12 cellular contexts compared by ENCODE assay signal in genomic region chr2:173657996-173658717, GRCh38.
A peak's percentile ranks its signal among the peaks of the same experiment; 100 is the strongest.
DNase-seq lines count a peak whose midpoint lies in the region; ATAC-seq and TF ChIP-seq lines count a peak whose summit lies in the region.
"Had no signal": no experiment of that assay in that cellular context is flagged by ENCODE, and none has a peak within 500 bp of the region (broad histone marks: within the 10 kb centered on the region; RNA-seq: fewer than 3 reads in every experiment).

No MANE protein-coding gene starts in this region.

- no peaks in the 10 kb centered on the region for H3K9me3 ChIP-seq in PC-3 (ENCODE audit: low read length)
- H3K9me3 ChIP-seq: neutrophil had no signal

- no peak overlapping the region for H3K4me3 ChIP-seq in PC-3 (ENCODE audit: low read length)
- H3K4me3 ChIP-seq in epithelial cell of esophagus (ENCODE audit: low read length): no peak overlapping the region
- H3K4me3 ChIP-seq: coronary artery had no signal

- peak overlapping the region; percentile 54 for H3K9ac ChIP-seq in PC-3 (ENCODE audit: low read length)

- intact Hi-C loops in PC-3 (cut with micrococcal nuclease): loop anchor here (1.0 kb wide), 1 partner anchor 58 kb away; no protein-coding TSS in a partner anchor
- intact Hi-C loops in activated T-helper 2 cell treated with anti-CD3 and anti-CD28 coated beads, Interferon-gamma antibody, Interleukin-2, Interleukin-4, amounts not matched to agents 10 μg/mL and 5 μg/mL and 100 μg/mL, durations not matched to agents 14 hours and 24 hours and 36 hours (cut with micrococcal nuclease): no loop called here
- intact Hi-C loops in activated CD4-positive, alpha-beta T cell treated with anti-CD3 and anti-CD28 coated beads, Interleukin-2, amount 10 ng/mL, durations not matched to agents 24 days and 14 days (cut with micrococcal nuclease): no loop called here

- H3K4me1 Mint-ChIP-seq in osteocyte (ENCODE audit: unreplicated experiment): peaks cover 40% of the 10 kb centered on the region
- H3K4me1 Mint-ChIP-seq in activated T-helper 2 cell treated with anti-CD3 and anti-CD28 coated beads, Interferon-gamma antibody, Interleukin-2, Interleukin-4, amounts not matched to agents 10 μg/mL and 5 μg/mL and 100 μg/mL, durations not matched to agents 14 hours and 24 hours and 36 hours (ENCODE audit: low read depth): no peaks in the 10 kb centered on the region
- H3K4me1 Mint-ChIP-seq in activated CD4-positive, alpha-beta T cell treated with anti-CD3 and anti-CD28 coated beads, Interleukin-2, amount 10 ng/mL, durations not matched to agents 24 days and 14 days: no peaks in the 10 kb centered on the region

- BruUV-seq in PC-3 (replicated peaks; lab: Mats Ljungman, UMichigan): no TSS peak

- H4K20me1 ChIP-seq in PC-3 (ENCODE audit: low read length): no peaks in the 10 kb centered on the region

- H3K4me2 ChIP-seq in PC-3 (ENCODE audit: low read length): peak overlapping the region; percentile 47

- H3K36me3 Mint-ChIP-seq in osteocyte (ENCODE audit: unreplicated experiment): peaks cover 2% of the 10 kb centered on the region
- no peaks in the 10 kb centered on the region for H3K36me3 Mint-ChIP-seq in activated T-helper 2 cell treated with anti-CD3 and anti-CD28 coated beads, Interferon-gamma antibody, Interleukin-2, Interleukin-4, amounts not matched to agents 10 μg/mL and 5 μg/mL and 100 μg/mL, durations not matched to agents 14 hours and 24 hours and 36 hours (ENCODE audit: low read depth)
- H3K36me3 Mint-ChIP-seq in activated CD4-positive, alpha-beta T cell treated with anti-CD3 and anti-CD28 coated beads, Interleukin-2, amount 10 ng/mL, durations not matched to agents 24 days and 14 days (ENCODE audit: low read depth): no peaks in the 10 kb centered on the region

- peak; percentile 99 for ATAC-seq in PC-3
- no peak for ATAC-seq in GM21423 (IDR thresholded peaks at IDR 0.05; ENCODE audit: unreplicated experiment)
- ATAC-seq in GM18520 (IDR thresholded peaks at IDR 0.05; ENCODE audit: unreplicated experiment): no peak

- peaks cover 35% of the 10 kb centered on the region for H3K4me1 ChIP-seq in PC-3 (ENCODE audit: insufficient read depth, low read length)

- H3K9me3 Mint-ChIP-seq in osteocyte (ENCODE audit: unreplicated experiment): no peaks in the 10 kb centered on the region
- no peaks in the 10 kb centered on the region for H3K9me3 Mint-ChIP-seq in activated T-helper 2 cell treated with anti-CD3 and anti-CD28 coated beads, Interferon-gamma antibody, Interleukin-2, Interleukin-4, amounts not matched to agents 10 μg/mL and 5 μg/mL and 100 μg/mL, durations not matched to agents 14 hours and 24 hours and 36 hours
- H3K9me3 Mint-ChIP-seq in activated CD4-positive, alpha-beta T cell treated with anti-CD3 and anti-CD28 coated beads, Interleukin-2, amount 10 ng/mL, durations not matched to agents 24 days and 14 days: no peaks in the 10 kb centered on the region

- H3K79me2 ChIP-seq in PC-3 (ENCODE audit: low read length): no peaks in the 10 kb centered on the region

- H3K9me2 ChIP-seq in PC-3 (replicated peaks; ENCODE audit: low read length): no peaks in the 10 kb centered on the region

- no peaks in the 10 kb centered on the region for H3K27me3 Mint-ChIP-seq in osteocyte (ENCODE audit: unreplicated experiment)
- peaks cover 7% of the 10 kb centered on the region for H3K27me3 Mint-ChIP-seq in activated T-helper 2 cell treated with anti-CD3 and anti-CD28 coated beads, Interferon-gamma antibody, Interleukin-2, Interleukin-4, amounts not matched to agents 10 μg/mL and 5 μg/mL and 100 μg/mL, durations not matched to agents 14 hours and 24 hours and 36 hours (ENCODE audit: low read depth)
- H3K27me3 Mint-ChIP-seq in activated CD4-positive, alpha-beta T cell treated with anti-CD3 and anti-CD28 coated beads, Interleukin-2, amount 10 ng/mL, durations not matched to agents 24 days and 14 days: peaks cover 3% of the 10 kb centered on the region

- TF ChIP-seq CTCF in PC-3 (conservative IDR thresholded peaks at IDR 0.05; ENCODE audit: low read depth, low read length) (no peak), epithelial cell of esophagus (IDR thresholded peaks at IDR 0.05; ENCODE audit: insufficient read depth, low read depth, low read length, missing control alignments) (no peak), osteocyte (IDR thresholded peaks at IDR 0.05) (no peak)

- peak overlapping the region; percentile 69 for H2AFZ ChIP-seq in PC-3 (ENCODE audit: low read length)

- H3K27me3 ChIP-seq in PC-3 (ENCODE audit: low read length): no peaks in the 10 kb centered on the region

- H3K27ac ChIP-seq in PC-3 (ENCODE audit: low read length): peak overlapping the region; percentile 87
- H3K27ac ChIP-seq: coronary artery, neutrophil had no signal

- H3K27ac Mint-ChIP-seq in osteocyte (ENCODE audit: unreplicated experiment): peak overlapping the region; percentile 72
- H3K27ac Mint-ChIP-seq in activated T-helper 2 cell treated with anti-CD3 and anti-CD28 coated beads, Interferon-gamma antibody, Interleukin-2, Interleukin-4, amounts not matched to agents 10 μg/mL and 5 μg/mL and 100 μg/mL, durations not matched to agents 14 hours and 24 hours and 36 hours: no peak overlapping the region
- no peak overlapping the region for H3K27ac Mint-ChIP-seq in activated CD4-positive, alpha-beta T cell treated with anti-CD3 and anti-CD28 coated beads, Interleukin-2, amount 10 ng/mL, durations not matched to agents 24 days and 14 days

- POLR2A ChIA-PET in PC-3 (lab: Charles Lee; ENCODE audit: unreplicated experiment): interaction anchor here (0.6 to 0.8 kb wide), 2 partner anchors 53 to 69 kb away, joined by 4 to 7 read pairs; no protein-coding TSS in a partner anchor

- CTCF ChIA-PET in PC-3 (lab: Charles Lee): no interaction called here

- H3K4me3 Mint-ChIP-seq in osteocyte (ENCODE audit: unreplicated experiment): no peak overlapping the region
- H3K4me3 Mint-ChIP-seq in activated T-helper 2 cell treated with anti-CD3 and anti-CD28 coated beads, Interferon-gamma antibody, Interleukin-2, Interleukin-4, amounts not matched to agents 10 μg/mL and 5 μg/mL and 100 μg/mL, durations not matched to agents 14 hours and 24 hours and 36 hours (ENCODE audit: low read depth): no peak overlapping the region
- H3K4me3 Mint-ChIP-seq in activated CD4-positive, alpha-beta T cell treated with anti-CD3 and anti-CD28 coated beads, Interleukin-2, amount 10 ng/mL, durations not matched to agents 24 days and 14 days: no peak overlapping the region

- peak; percentile 95 for DNase-seq in EH (ENCODE audit: low read depth)
- DNase-seq in PC-3: peak; percentile 94
- peak; percentile 96 for DNase-seq in epithelial cell of esophagus (ENCODE audit: low read depth)
- DNase-seq in osteocyte (ENCODE audit: extremely low spot score, unreplicated experiment): no peak
- DNase-seq in activated T-helper 2 cell treated with anti-CD3 and anti-CD28 coated beads, Interferon-gamma antibody, Interleukin-2, Interleukin-4, amounts not matched to agents 10 μg/mL and 5 μg/mL and 100 μg/mL, durations not matched to agents 14 hours and 24 hours and 36 hours (ENCODE audit: low spot score): no peak
- DNase-seq in activated CD4-positive, alpha-beta T cell treated with anti-CD3 and anti-CD28 coated beads, Interleukin-2, amount 10 ng/mL, durations not matched to agents 24 days and 14 days: no peak
- DNase-seq: activated T-cell treated with anti-CD3 and anti-CD28 coated beads, Interleukin-2, amount 50 U/mL, for 1 hour; T-helper 9 cell had no signal

- peaks cover 7% of the 10 kb centered on the region for H3F3A ChIP-seq in PC-3 (ENCODE audit: low read length, unreplicated experiment)

- no peaks in the 10 kb centered on the region for H3K36me3 ChIP-seq in PC-3 (ENCODE audit: low read depth, low read length)
- H3K36me3 ChIP-seq: neutrophil had no signal

Comparison
In these comparisons a context has a peak if more than half of its experiments do, and no peak if none do; other contexts are left out.
1. DNase-seq: peak in EH (single experiment), PC-3 (single experiment) and epithelial cell of esophagus (single experiment); none in osteocyte (single experiment), activated T-helper 2 cell treated with anti-CD3 and anti-CD28 coated beads, Interferon-gamma antibody, Interleukin-2, Interleukin-4, amounts not matched to agents 10 μg/mL and 5 μg/mL and 100 μg/mL, durations not matched to agents 14 hours and 24 hours and 36 hours (single experiment) and activated CD4-positive, alpha-beta T cell treated with anti-CD3 and anti-CD28 coated beads, Interleukin-2, amount 10 ng/mL, durations not matched to agents 24 days and 14 days (single experiment).